In genomic region chr14:32808574-32809098, GRCh38 we compare ENCODE assay signal across 1 cellular context.
TF ChIP-seq lines count a peak whose summit lies in the region.

No MANE protein-coding gene starts in this region.

TF ChIP-seq in GM23338, 12 proteins besides CTCF, POLR2A, EP300 and RAD21 (continued from another document):
- TF ChIP-seq, protein P1, sequence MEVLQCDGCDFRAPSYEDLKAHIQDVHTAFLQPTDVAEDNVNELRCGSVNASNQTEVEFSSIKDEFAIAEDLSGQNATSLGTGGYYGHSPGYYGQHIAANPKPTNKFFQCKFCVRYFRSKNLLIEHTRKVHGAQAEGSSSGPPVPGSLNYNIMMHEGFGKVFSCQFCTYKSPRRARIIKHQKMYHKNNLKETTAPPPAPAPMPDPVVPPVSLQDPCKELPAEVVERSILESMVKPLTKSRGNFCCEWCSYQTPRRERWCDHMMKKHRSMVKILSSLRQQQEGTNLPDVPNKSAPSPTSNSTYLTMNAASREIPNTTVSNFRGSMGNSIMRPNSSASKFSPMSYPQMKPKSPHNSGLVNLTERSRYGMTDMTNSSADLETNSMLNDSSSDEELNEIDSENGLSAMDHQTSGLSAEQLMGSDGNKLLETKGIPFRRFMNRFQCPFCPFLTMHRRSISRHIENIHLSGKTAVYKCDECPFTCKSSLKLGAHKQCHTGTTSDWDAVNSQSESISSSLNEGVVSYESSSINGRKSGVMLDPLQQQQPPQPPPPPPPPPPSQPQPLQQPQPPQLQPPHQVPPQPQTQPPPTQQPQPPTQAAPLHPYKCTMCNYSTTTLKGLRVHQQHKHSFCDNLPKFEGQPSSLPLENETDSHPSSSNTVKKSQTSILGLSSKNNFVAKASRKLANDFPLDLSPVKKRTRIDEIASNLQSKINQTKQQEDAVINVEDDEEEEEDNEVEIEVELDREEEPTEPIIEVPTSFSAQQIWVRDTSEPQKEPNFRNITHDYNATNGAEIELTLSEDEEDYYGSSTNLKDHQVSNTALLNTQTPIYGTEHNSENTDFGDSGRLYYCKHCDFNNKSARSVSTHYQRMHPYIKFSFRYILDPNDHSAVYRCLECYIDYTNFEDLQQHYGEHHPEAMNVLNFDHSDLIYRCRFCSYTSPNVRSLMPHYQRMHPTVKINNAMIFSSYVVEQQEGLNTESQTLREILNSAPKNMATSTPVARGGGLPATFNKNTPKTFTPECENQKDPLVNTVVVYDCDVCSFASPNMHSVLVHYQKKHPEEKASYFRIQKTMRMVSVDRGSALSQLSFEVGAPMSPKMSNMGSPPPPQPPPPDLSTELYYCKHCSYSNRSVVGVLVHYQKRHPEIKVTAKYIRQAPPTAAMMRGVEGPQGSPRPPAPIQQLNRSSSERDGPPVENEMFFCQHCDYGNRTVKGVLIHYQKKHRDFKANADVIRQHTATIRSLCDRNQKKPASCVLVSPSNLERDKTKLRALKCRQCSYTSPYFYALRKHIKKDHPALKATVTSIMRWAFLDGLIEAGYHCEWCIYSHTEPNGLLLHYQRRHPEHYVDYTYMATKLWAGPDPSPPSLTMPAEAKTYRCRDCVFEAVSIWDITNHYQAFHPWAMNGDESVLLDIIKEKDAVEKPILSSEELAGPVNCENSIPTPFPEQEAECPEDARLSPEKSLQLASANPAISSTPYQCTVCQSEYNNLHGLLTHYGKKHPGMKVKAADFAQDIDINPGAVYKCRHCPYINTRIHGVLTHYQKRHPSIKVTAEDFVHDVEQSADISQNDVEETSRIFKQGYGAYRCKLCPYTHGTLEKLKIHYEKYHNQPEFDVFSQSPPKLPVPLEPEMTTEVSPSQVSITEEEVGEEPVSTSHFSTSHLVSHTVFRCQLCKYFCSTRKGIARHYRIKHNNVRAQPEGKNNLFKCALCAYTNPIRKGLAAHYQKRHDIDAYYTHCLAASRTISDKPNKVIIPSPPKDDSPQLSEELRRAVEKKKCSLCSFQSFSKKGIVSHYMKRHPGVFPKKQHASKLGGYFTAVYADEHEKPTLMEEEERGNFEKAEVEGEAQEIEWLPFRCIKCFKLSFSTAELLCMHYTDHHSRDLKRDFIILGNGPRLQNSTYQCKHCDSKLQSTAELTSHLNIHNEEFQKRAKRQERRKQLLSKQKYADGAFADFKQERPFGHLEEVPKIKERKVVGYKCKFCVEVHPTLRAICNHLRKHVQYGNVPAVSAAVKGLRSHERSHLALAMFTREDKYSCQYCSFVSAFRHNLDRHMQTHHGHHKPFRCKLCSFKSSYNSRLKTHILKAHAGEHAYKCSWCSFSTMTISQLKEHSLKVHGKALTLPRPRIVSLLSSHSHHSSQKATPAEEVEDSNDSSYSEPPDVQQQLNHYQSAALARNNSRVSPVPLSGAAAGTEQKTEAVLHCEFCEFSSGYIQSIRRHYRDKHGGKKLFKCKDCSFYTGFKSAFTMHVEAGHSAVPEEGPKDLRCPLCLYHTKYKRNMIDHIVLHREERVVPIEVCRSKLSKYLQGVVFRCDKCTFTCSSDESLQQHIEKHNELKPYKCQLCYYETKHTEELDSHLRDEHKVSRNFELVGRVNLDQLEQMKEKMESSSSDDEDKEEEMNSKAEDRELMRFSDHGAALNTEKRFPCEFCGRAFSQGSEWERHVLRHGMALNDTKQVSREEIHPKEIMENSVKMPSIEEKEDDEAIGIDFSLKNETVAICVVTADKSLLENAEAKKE (CRISPR knock-in tag; IDR thresholded peaks at IDR 0.05) = no peak
- no peak for TF ChIP-seq NANOG (IDR thresholded peaks at IDR 0.05; ENCODE audit: borderline replicate concordance)
- TF ChIP-seq, protein P2, sequence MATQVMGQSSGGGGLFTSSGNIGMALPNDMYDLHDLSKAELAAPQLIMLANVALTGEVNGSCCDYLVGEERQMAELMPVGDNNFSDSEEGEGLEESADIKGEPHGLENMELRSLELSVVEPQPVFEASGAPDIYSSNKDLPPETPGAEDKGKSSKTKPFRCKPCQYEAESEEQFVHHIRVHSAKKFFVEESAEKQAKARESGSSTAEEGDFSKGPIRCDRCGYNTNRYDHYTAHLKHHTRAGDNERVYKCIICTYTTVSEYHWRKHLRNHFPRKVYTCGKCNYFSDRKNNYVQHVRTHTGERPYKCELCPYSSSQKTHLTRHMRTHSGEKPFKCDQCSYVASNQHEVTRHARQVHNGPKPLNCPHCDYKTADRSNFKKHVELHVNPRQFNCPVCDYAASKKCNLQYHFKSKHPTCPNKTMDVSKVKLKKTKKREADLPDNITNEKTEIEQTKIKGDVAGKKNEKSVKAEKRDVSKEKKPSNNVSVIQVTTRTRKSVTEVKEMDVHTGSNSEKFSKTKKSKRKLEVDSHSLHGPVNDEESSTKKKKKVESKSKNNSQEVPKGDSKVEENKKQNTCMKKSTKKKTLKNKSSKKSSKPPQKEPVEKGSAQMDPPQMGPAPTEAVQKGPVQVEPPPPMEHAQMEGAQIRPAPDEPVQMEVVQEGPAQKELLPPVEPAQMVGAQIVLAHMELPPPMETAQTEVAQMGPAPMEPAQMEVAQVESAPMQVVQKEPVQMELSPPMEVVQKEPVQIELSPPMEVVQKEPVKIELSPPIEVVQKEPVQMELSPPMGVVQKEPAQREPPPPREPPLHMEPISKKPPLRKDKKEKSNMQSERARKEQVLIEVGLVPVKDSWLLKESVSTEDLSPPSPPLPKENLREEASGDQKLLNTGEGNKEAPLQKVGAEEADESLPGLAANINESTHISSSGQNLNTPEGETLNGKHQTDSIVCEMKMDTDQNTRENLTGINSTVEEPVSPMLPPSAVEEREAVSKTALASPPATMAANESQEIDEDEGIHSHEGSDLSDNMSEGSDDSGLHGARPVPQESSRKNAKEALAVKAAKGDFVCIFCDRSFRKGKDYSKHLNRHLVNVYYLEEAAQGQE (IDR thresholded peaks at IDR 0.05; ENCODE audit: unreplicated experiment) = no peak
- TF ChIP-seq CREB1 (CRISPR knock-in tag; IDR thresholded peaks at IDR 0.05; ENCODE audit: low read depth) = no peak
- no peak for TF ChIP-seq STAT1 (IDR thresholded peaks at IDR 0.05; ENCODE audit: unreplicated experiment)
